Comparison of ENCODE assay signal across 8 cellular contexts in genomic region chr5:154191467-154192261, GRCh38. TPM values are rescaled to one million over a fixed set of nuclear protein-coding genes. Genes with fewer than 3 reads are reported as not detected.
A peak's percentile ranks its signal among the peaks of the same experiment; 100 is the strongest.
DNase-seq lines count a peak whose midpoint lies in the region; ATAC-seq and TF ChIP-seq lines count a peak whose summit lies in the region.

No MANE protein-coding gene starts in this region.

- ATAC-seq in natural killer cell treated with Interleukin-12 subunit alpha and Interleukin-12 subunit beta and Interleukin-15 and Interleukin-18, amount 100 ng/mL, for 72 hours: no peak
- ATAC-seq in GM19463 (IDR thresholded peaks at IDR 0.05; ENCODE audit: unreplicated experiment): no peak

- DNase-seq in Calu3 (no peak), OCI-M1 (lab: John Stamatoyannopoulos, UW) (peak; percentile 46), NCI-H226 (no peak), iPS-NIHi7 (ENCODE audit: extremely low spot score) (no peak), KBM-7 (no peak)
- no peak for DNase-seq in natural killer cell treated with Interleukin-12 subunit alpha and Interleukin-12 subunit beta and Interleukin-15 and Interleukin-18, amount 100 ng/mL, for 72 hours (ENCODE audit: low spot score)

- H3K27me3 Mint-ChIP-seq in Calu3 (ENCODE audit: unreplicated experiment): peaks cover 14% of the 10 kb centered on the region
- peaks cover 27% of the 10 kb centered on the region for H3K27me3 Mint-ChIP-seq in dendritic cell treated with granulocyte-macrophage colony-stimulating factor and Interleukin-4, amounts not matched to agents 40 ng/mL and 50 ng/mL, for 4 days
- no peaks in the 10 kb centered on the region for H3K27me3 Mint-ChIP-seq in natural killer cell treated with Interleukin-12 subunit alpha and Interleukin-12 subunit beta and Interleukin-15 and Interleukin-18, amount 100 ng/mL, for 72 hours

- BruUV-seq in Calu3 (replicated peaks; lab: Mats Ljungman, UMichigan): no TSS peak

- peaks cover 30% of the 10 kb centered on the region for H3K36me3 Mint-ChIP-seq in Calu3 (ENCODE audit: insufficient read depth, unreplicated experiment)
- peaks cover 21% of the 10 kb centered on the region for H3K36me3 Mint-ChIP-seq in dendritic cell treated with granulocyte-macrophage colony-stimulating factor and Interleukin-4, amounts not matched to agents 40 ng/mL and 50 ng/mL, for 4 days (ENCODE audit: low read depth)
- H3K36me3 Mint-ChIP-seq in natural killer cell treated with Interleukin-12 subunit alpha and Interleukin-12 subunit beta and Interleukin-15 and Interleukin-18, amount 100 ng/mL, for 72 hours: no peaks in the 10 kb centered on the region

- H3K9me3 Mint-ChIP-seq in Calu3 (ENCODE audit: low read depth, unreplicated experiment): no peaks in the 10 kb centered on the region
- H3K9me3 Mint-ChIP-seq in dendritic cell treated with granulocyte-macrophage colony-stimulating factor and Interleukin-4, amounts not matched to agents 40 ng/mL and 50 ng/mL, for 4 days: no peaks in the 10 kb centered on the region
- no peaks in the 10 kb centered on the region for H3K9me3 Mint-ChIP-seq in natural killer cell treated with Interleukin-12 subunit alpha and Interleukin-12 subunit beta and Interleukin-15 and Interleukin-18, amount 100 ng/mL, for 72 hours

- peak overlapping the region; percentile 98 for H3K27ac Mint-ChIP-seq in Calu3 (ENCODE audit: unreplicated experiment)
- peak overlapping the region; percentile 84 for H3K27ac Mint-ChIP-seq in dendritic cell treated with granulocyte-macrophage colony-stimulating factor and Interleukin-4, amounts not matched to agents 40 ng/mL and 50 ng/mL, for 4 days
- peak overlapping the region; percentile 77 to 95 for H3K27ac Mint-ChIP-seq in natural killer cell treated with Interleukin-12 subunit alpha and Interleukin-12 subunit beta and Interleukin-15 and Interleukin-18, amount 100 ng/mL, for 72 hours

- CTCF ChIA-PET in Calu3 (lab: Charles Lee): interaction anchor here (1.5 to 3.5 kb wide), 3 partner anchors 9 to 119 kb away, joined by 4 to 20 read pairs (median 5); no protein-coding TSS in a partner anchor

- in situ Hi-C loops in KBM-7 (cut with MboI; ENCODE audit: low pct_unique_long_range_greater_than_20kb, low sequenced_read_pairs): no loop called here

- H3K4me3 Mint-ChIP-seq in Calu3 (ENCODE audit: low read depth, unreplicated experiment): peak overlapping the region; percentile 92
- peak overlapping the region; percentile 95 for H3K4me3 Mint-ChIP-seq in dendritic cell treated with granulocyte-macrophage colony-stimulating factor and Interleukin-4, amounts not matched to agents 40 ng/mL and 50 ng/mL, for 4 days
- H3K4me3 Mint-ChIP-seq in natural killer cell treated with Interleukin-12 subunit alpha and Interleukin-12 subunit beta and Interleukin-15 and Interleukin-18, amount 100 ng/mL, for 72 hours: peak overlapping the region; percentile 96

- TF ChIP-seq CTCF in Calu3 (IDR thresholded peaks at IDR 0.05; ENCODE audit: unreplicated experiment): no peak

- H3K4me1 Mint-ChIP-seq in Calu3 (ENCODE audit: low read depth, unreplicated experiment): peaks cover 55% of the 10 kb centered on the region
- peaks cover 41% of the 10 kb centered on the region for H3K4me1 Mint-ChIP-seq in dendritic cell treated with granulocyte-macrophage colony-stimulating factor and Interleukin-4, amounts not matched to agents 40 ng/mL and 50 ng/mL, for 4 days (ENCODE audit: low read depth)
- peaks cover 42 to 45% of the 10 kb centered on the region in 2 donors for H3K4me1 Mint-ChIP-seq in natural killer cell treated with Interleukin-12 subunit alpha and Interleukin-12 subunit beta and Interleukin-15 and Interleukin-18, amount 100 ng/mL, for 72 hours (ENCODE audit: low read depth in 2 of 2)

- intact Hi-C loops in Calu3 (cut with micrococcal nuclease; ENCODE audit: unreplicated experiment): no loop called here
- intact Hi-C loops in dendritic cell treated with granulocyte-macrophage colony-stimulating factor and Interleukin-4, amounts not matched to agents 40 ng/mL and 50 ng/mL, for 4 days (cut with micrococcal nuclease): loop anchor here (2.0 to 10.0 kb wide), 2 partner anchors 213 to 255 kb away; no protein-coding TSS in a partner anchor

RNA-seq across cellular contexts. Expression of gene GALNT10, which starts 1.1 kb away (rescaled TPM):
- total RNA-seq in Calu3 (2022): 54.8 and 68.2 TPM in 2 replicates
- 10 to 100 TPM; 32.2 to 44.1 TPM for total RNA-seq in natural killer cell treated with Interleukin-12 subunit alpha and Interleukin-12 subunit beta and Interleukin-15 and Interleukin-18, amount 100 ng/mL, for 72 hours
